ENCODE assay signal across 8 cellular contexts in the genomic region with DNA sequence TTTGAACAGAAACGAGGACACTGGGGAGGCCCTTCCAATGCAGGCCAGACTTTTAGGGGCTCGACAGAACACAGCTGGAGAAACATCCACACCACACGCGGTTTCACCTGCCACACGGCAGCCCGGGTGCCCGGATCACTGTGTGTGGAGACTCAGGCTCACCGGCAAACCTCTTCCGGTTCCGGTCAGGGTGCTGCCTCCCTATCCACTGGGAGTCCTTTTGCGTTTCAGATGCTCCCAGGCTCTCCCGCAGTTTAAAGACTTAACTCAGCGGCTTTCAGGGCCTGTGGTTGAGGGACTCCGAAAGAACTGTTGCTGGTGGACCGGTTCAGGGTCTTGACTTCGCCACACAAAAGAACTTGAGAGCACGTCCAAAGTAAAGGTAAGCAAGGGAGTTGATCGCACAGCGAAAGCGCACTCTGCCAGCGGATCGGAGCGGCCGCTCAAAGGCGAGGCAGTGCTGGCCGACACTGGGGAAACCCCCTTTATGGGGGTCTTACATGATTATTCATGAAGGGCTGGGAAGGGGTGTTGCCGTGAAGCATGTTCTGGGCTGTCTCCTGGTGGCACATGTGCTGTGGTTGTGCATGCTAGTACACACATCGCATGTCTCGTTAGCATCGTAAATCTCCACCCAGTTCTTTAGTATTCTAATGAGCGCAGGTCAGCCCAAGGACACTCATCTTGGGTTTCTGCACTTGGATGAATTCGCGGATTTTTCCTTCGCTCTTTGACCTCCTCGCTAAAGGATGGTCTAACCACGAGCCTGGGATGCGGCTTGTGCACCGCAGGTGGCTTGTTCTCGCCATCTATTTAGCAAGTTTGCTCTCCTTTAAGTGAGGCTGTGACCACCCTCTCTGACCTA.
DNase-seq lines count a peak whose midpoint lies in the region; ATAC-seq and TF ChIP-seq lines count a peak whose summit lies in the region.

No MANE protein-coding gene starts in this region.

- TF ChIP-seq CTCF in HFF-Myc (IDR thresholded peaks at IDR 0.05; ENCODE audit: low read depth, low read length, missing control alignments) (no peak), osteocyte (IDR thresholded peaks at IDR 0.05) (no peak)

- DNase-seq in HFF-Myc (ENCODE audit: extremely low read depth, low read depth) = no peak
- peak; percentile 20 for DNase-seq in T-helper 2 cell treated with Interferon-gamma antibody and Interleukin-4, amounts not matched to agents 5 μg/mL and 100 μg/mL, for 36 hours (ENCODE audit: low spot score)
- peak; percentile 81 for DNase-seq in osteocyte (ENCODE audit: extremely low spot score, unreplicated experiment)
- DNase-seq in NCI-H345 (lab: John Stamatoyannopoulos, UW) = no peak
- no peak for DNase-seq in iPS-NIHi11 (ENCODE audit: low spot score)

- intact Hi-C loops in dendritic cell treated with granulocyte-macrophage colony-stimulating factor and Interleukin-4, amounts not matched to agents 40 ng/mL and 50 ng/mL, for 4 days (cut with micrococcal nuclease) = loop anchor here (2.0 kb wide), 1 partner anchor 82 kb away; no protein-coding TSS in a partner anchor

- H3K4me3 Mint-ChIP-seq in T-helper 2 cell treated with Interferon-gamma antibody and Interleukin-4, amounts not matched to agents 5 μg/mL and 100 μg/mL, for 36 hours = peak overlapping the region; percentile 77
- peak overlapping the region; percentile 75 for H3K4me3 Mint-ChIP-seq in dendritic cell treated with granulocyte-macrophage colony-stimulating factor and Interleukin-4, amounts not matched to agents 40 ng/mL and 50 ng/mL, for 4 days
- H3K4me3 Mint-ChIP-seq in osteocyte (ENCODE audit: unreplicated experiment) = no peak overlapping the region

- no peak overlapping the region for H3K27ac Mint-ChIP-seq in T-helper 2 cell treated with Interferon-gamma antibody and Interleukin-4, amounts not matched to agents 5 μg/mL and 100 μg/mL, for 36 hours
- H3K27ac Mint-ChIP-seq in dendritic cell treated with granulocyte-macrophage colony-stimulating factor and Interleukin-4, amounts not matched to agents 40 ng/mL and 50 ng/mL, for 4 days = peak overlapping the region; percentile 83
- H3K27ac Mint-ChIP-seq in osteocyte (ENCODE audit: unreplicated experiment) = no peak overlapping the region

- ATAC-seq in GM18861 (IDR thresholded peaks at IDR 0.05; ENCODE audit: unreplicated experiment) = no peak
- no peak for ATAC-seq in GM21619 (IDR thresholded peaks at IDR 0.05; ENCODE audit: unreplicated experiment)

- no peaks in the 10 kb centered on the region for H3K36me3 Mint-ChIP-seq in T-helper 2 cell treated with Interferon-gamma antibody and Interleukin-4, amounts not matched to agents 5 μg/mL and 100 μg/mL, for 36 hours (ENCODE audit: low read depth)
- H3K36me3 Mint-ChIP-seq in dendritic cell treated with granulocyte-macrophage colony-stimulating factor and Interleukin-4, amounts not matched to agents 40 ng/mL and 50 ng/mL, for 4 days (ENCODE audit: low read depth) = no peaks in the 10 kb centered on the region
- H3K36me3 Mint-ChIP-seq in osteocyte (ENCODE audit: unreplicated experiment) = no peaks in the 10 kb centered on the region

- peaks cover 3% of the 10 kb centered on the region for H3K4me1 Mint-ChIP-seq in T-helper 2 cell treated with Interferon-gamma antibody and Interleukin-4, amounts not matched to agents 5 μg/mL and 100 μg/mL, for 36 hours (ENCODE audit: low read depth)
- H3K4me1 Mint-ChIP-seq in dendritic cell treated with granulocyte-macrophage colony-stimulating factor and Interleukin-4, amounts not matched to agents 40 ng/mL and 50 ng/mL, for 4 days (ENCODE audit: low read depth) = peaks cover 67% of the 10 kb centered on the region
- H3K4me1 Mint-ChIP-seq in osteocyte (ENCODE audit: unreplicated experiment) = no peaks in the 10 kb centered on the region

- H3K9me3 Mint-ChIP-seq in T-helper 2 cell treated with Interferon-gamma antibody and Interleukin-4, amounts not matched to agents 5 μg/mL and 100 μg/mL, for 36 hours = no peaks in the 10 kb centered on the region
- H3K9me3 Mint-ChIP-seq in dendritic cell treated with granulocyte-macrophage colony-stimulating factor and Interleukin-4, amounts not matched to agents 40 ng/mL and 50 ng/mL, for 4 days = no peaks in the 10 kb centered on the region
- no peaks in the 10 kb centered on the region for H3K9me3 Mint-ChIP-seq in osteocyte (ENCODE audit: unreplicated experiment)

- H3K27me3 Mint-ChIP-seq in T-helper 2 cell treated with Interferon-gamma antibody and Interleukin-4, amounts not matched to agents 5 μg/mL and 100 μg/mL, for 36 hours (ENCODE audit: low read depth) = no peaks in the 10 kb centered on the region
- no peaks in the 10 kb centered on the region for H3K27me3 Mint-ChIP-seq in dendritic cell treated with granulocyte-macrophage colony-stimulating factor and Interleukin-4, amounts not matched to agents 40 ng/mL and 50 ng/mL, for 4 days
- H3K27me3 Mint-ChIP-seq in osteocyte (ENCODE audit: unreplicated experiment) = no peaks in the 10 kb centered on the region

- peak overlapping the region; percentile 30 for H3K4me3 ChIP-seq in HFF-Myc (replicated peaks; ENCODE audit: low read depth, low read length)

Comparison
In these comparisons a context has a peak if more than half of its experiments do, and no peak if none do; other contexts are left out.
1. DNase-seq: peak in T-helper 2 cell treated with Interferon-gamma antibody and Interleukin-4, amounts not matched to agents 5 μg/mL and 100 μg/mL, for 36 hours (single experiment) and osteocyte (single experiment); none in HFF-Myc (single experiment), NCI-H345 (single experiment) and iPS-NIHi11 (single experiment).